ENCODE assay signal across 11 cellular contexts in genomic region chr18:50310080-50310479, GRCh38. TPM values are rescaled to one million over a fixed set of nuclear protein-coding genes. Genes with fewer than 3 reads are reported as not detected.
A peak's percentile ranks its signal among the peaks of the same experiment; 100 is the strongest.
DNase-seq lines count a peak whose midpoint lies in the region; ATAC-seq, FAIRE-seq and TF ChIP-seq lines count a peak whose summit lies in the region.
"Had no signal": no experiment of that assay in that cellular context is flagged by ENCODE, and none has a peak within 500 bp of the region (broad histone marks: within the 10 kb centered on the region; RNA-seq: fewer than 3 reads in every experiment).

No MANE protein-coding gene starts in this region.

- POLR2A ChIA-PET in K562 (lab: Yijun Ruan, JAX): no interaction called here

- FAIRE-seq in GM18507 (lab: Jason Lieb, UNC) (peak; percentile 21), K562 (lab: Jason Lieb, UNC) (no peak)
- FAIRE-seq: A549 had no signal

- 0 out of 22 replicates have a peak overlapping the region, but pooled peaks of 2 of the 11 experiments have one; percentile 2 to 5 for H3K4me2 ChIP-seq in BLaER1 treated with 17β-estradiol and CSF1 and Interleukin-3, amounts not matched to agents 10 nM and 100 nM
- H3K4me2 ChIP-seq in OCI-LY1 (ENCODE audit: low read length): peak overlapping the region; percentile 38; the same call in 1 of the 2 replicates
- peak overlapping the region; percentile 32; the same call in 1 of the 2 replicates for H3K4me2 ChIP-seq in K562 (ENCODE audit: insufficient read depth, low read length)
- H3K4me2 ChIP-seq: A549, GM23338 had no signal

- H3K9me1 ChIP-seq in K562 (ENCODE audit: control insufficient read depth, insufficient read depth, low read length): no peaks in the 10 kb centered on the region

- H3K36me3 ChIP-seq in BLaER1 treated with 17β-estradiol and CSF1 and Interleukin-3, amounts not matched to agents 10 nM and 100 nM: no peaks in the 10 kb centered on the region
- H3K36me3 ChIP-seq in OCI-LY1 (ENCODE audit: insufficient read depth, low read length) (no peaks in the 10 kb centered on the region), K562 (ENCODE audit: control insufficient read depth, insufficient read depth, low read length) (no peaks in the 10 kb centered on the region)

- H4K20me1 ChIP-seq in BLaER1 treated with 17β-estradiol and CSF1 and Interleukin-3, amounts not matched to agents 10 nM and 100 nM: no peaks in the 10 kb centered on the region
- H4K20me1 ChIP-seq in OCI-LY1 (ENCODE audit: insufficient read depth, low read length) (no peaks in the 10 kb centered on the region), K562 (replicated peaks; ENCODE audit: control insufficient read depth, insufficient read depth, low read length) (no peaks in the 10 kb centered on the region)

- CTCF ChIA-PET in K562 (lab: Yijun Ruan, JAX; ENCODE audit: low intra/inter-chr PET ratio): no interaction called here

- no peaks in the 10 kb centered on the region for H3K27me3 ChIP-seq in BLaER1 treated with 17β-estradiol and CSF1 and Interleukin-3, amounts not matched to agents 10 nM and 100 nM
- H3K27me3 ChIP-seq in OCI-LY1 (ENCODE audit: insufficient read depth, low read length) (no peaks in the 10 kb centered on the region), K562 (ENCODE audit: control insufficient read depth in 2 of 2, insufficient read depth in 2 of 2, low read length in 2 of 2) (no peaks in the 10 kb centered on the region)

- no TSS peak for BruUV-seq in K562 (replicated peaks; lab: Mats Ljungman, UMichigan)

- H3K4me3 ChIP-seq in BLaER1 treated with 17β-estradiol and CSF1 and Interleukin-3, amounts not matched to agents 10 nM and 100 nM: no peak overlapping the region
- H3K4me3 ChIP-seq in OCI-LY1 (ENCODE audit: low read depth, low read length, poor library complexity, severe bottlenecking): peak overlapping the region; percentile 49
- H3K4me3 ChIP-seq in K562: 0 out of 2 replicates have a peak overlapping the region, but pooled peaks have one; percentile 5
- H3K4me3 ChIP-seq: A549, GM23338 had no signal

- H3K9me3 ChIP-seq in BLaER1 treated with 17β-estradiol and CSF1 and Interleukin-3, amounts not matched to agents 10 nM and 100 nM (replicated peaks in 1 of 11): peaks cover 5 to 27% (median 24%) of the 10 kb centered on the region in 11 experiments
- H3K9me3 ChIP-seq in OCI-LY1 (ENCODE audit: low read length): peaks cover 3% of the 10 kb centered on the region
- H3K9me3 ChIP-seq in K562 (replicated peaks; ENCODE audit: control insufficient read depth, insufficient read depth, low read depth, low read length): peaks cover 5% of the 10 kb centered on the region; the same call in 1 of the 2 replicates

- H3K79me2 ChIP-seq in OCI-LY1 (ENCODE audit: insufficient read depth, low read length) (no peaks in the 10 kb centered on the region), K562 (ENCODE audit: control insufficient read depth, insufficient read depth, low read length) (no peaks in the 10 kb centered on the region)

- no peaks in the 10 kb centered on the region for H3K9me2 ChIP-seq in OCI-LY1 (ENCODE audit: low read depth, low read length)

- no peak for TF ChIP-seq RAD21 in K562 (CRISPR knock-in tag; conservative IDR thresholded peaks at IDR 0.05 in 1 of 2, IDR thresholded peaks at IDR 0.05 in 1 of 2)

- peak overlapping the region in 6 of 11 experiments; percentile 21 to 85 (median 78); a peak in 8 of 22 replicates for H3K27ac ChIP-seq in BLaER1 treated with 17β-estradiol and CSF1 and Interleukin-3, amounts not matched to agents 10 nM and 100 nM
- no peak overlapping the region for H3K27ac ChIP-seq in OCI-LY1 (ENCODE audit: low read depth, low read length, poor library complexity, severe bottlenecking)
- peak overlapping the region; percentile 41; the same call in 1 of the 3 replicates for H3K27ac ChIP-seq in K562 (ENCODE audit: extremely low read depth, low read depth, low read length)
- H3K27ac ChIP-seq: A549 had no signal

- H3F3A ChIP-seq in OCI-LY1 (ENCODE audit: insufficient read depth, low read length): peaks cover 9% of the 10 kb centered on the region

- no peak for TF ChIP-seq POLR2A in K562 (conservative IDR thresholded peaks at IDR 0.05)

- TF ChIP-seq CTCF in OCI-LY1 (IDR thresholded peaks at IDR 0.05; ENCODE audit: low read length) (no peak), K562 (IDR thresholded peaks at IDR 0.05 in 2 of 3, conservative IDR thresholded peaks at IDR 0.05 in 1 of 3; ENCODE audit: insufficient read depth in 2 of 3, low read depth in 1 of 3, low read length in 3 of 3) (no peak)

- H2AFZ ChIP-seq in OCI-LY1 (ENCODE audit: low read length) (no peak overlapping the region), K562 (ENCODE audit: low read depth, low read length) (peak overlapping the region; percentile 65)
- H2AFZ ChIP-seq: GM23338 had no signal

- H3K9ac ChIP-seq in BLaER1 treated with 17β-estradiol and CSF1 and Interleukin-3, amounts not matched to agents 10 nM and 100 nM: no peak overlapping the region
- 0 out of 2 replicates have a peak overlapping the region, but pooled peaks have one; percentile 16 for H3K9ac ChIP-seq in OCI-LY1 (ENCODE audit: low read length)
- no peak overlapping the region for H3K9ac ChIP-seq in K562 (ENCODE audit: insufficient read depth in 1 of 2, low read depth in 2 of 2, low read length in 2 of 2)

- H3K4me1 ChIP-seq in BLaER1 treated with 17β-estradiol and CSF1 and Interleukin-3, amounts not matched to agents 10 nM and 100 nM: peaks cover 54 to 78% (median 65%) of the 10 kb centered on the region in 10 experiments
- H3K4me1 ChIP-seq in OCI-LY1 (ENCODE audit: insufficient read depth, low read length, severe bottlenecking) (peaks cover 61% of the 10 kb centered on the region), K562 (replicated peaks in 1 of 2; ENCODE audit: control insufficient read depth in 2 of 2, insufficient read depth in 2 of 2, low read length in 2 of 2) (peaks cover 0 to 26% of the 10 kb centered on the region in 2 experiments; a peak in 3 of 5 replicates)

- DNase-seq in GM18507 (ENCODE audit: extremely low spot score, insufficient read length, low read depth) (no peak), K562 (ENCODE audit: extremely low read depth in 1 of 4, low spot score in 3 of 4) (no peak), T-helper 1 cell (no peak), KG1 (lab: John Stamatoyannopoulos, UW) (no peak)
- DNase-seq: DMS53, H7 had no signal

- WGBS in K562 (ENCODE audit: insufficient coverage, low coverage, missing lambda C conversion rate): 42% methylated on average over 10 of the region's 10 CpGs

- in situ Hi-C loops in K562 (cut with MboI): no loop called here

- intact Hi-C loops in K562 (cut with micrococcal nuclease): no loop called here

- no peak for TF ChIP-seq EP300 in K562 (IDR thresholded peaks at IDR 0.05; ENCODE audit: low read length)

- ATAC-seq in K562: no peak
- no peak for ATAC-seq in HG03097 (IDR thresholded peaks at IDR 0.05; ENCODE audit: low FRiP score, unreplicated experiment)
- ATAC-seq: A549, GM23338 had no signal

RNA-seq across cellular contexts. Expression of gene CXXC1, which starts 22.6 kb away (rescaled TPM):
- 157 and 311 TPM in 2 replicates for total RNA-seq in K562 (2011; cell fraction: chromatin; rRNA removed; ENCODE audit: low replicate concordance)
- 176 and 189 TPM in 2 replicates for total RNA-seq in K562 (2011; cell fraction: nucleolus; rRNA removed)
- 138 and 156 TPM in 2 replicates for total RNA-seq in K562 (2011; cell fraction: nucleoplasm; rRNA removed)
- total RNA-seq in K562 (2014; rRNA removed): 43.3 and 46.4 TPM in 2 replicates
- total RNA-seq in K562 (2014; rRNA removed; fragmentation: Illumina TruSeq; extraction: Trizol): 23.1 and 26.3 TPM in 2 replicates
- total RNA-seq in K562 (2015; rRNA removed; fragmentation: Illumina TruSeq; extraction: Trizol): 34.1 and 36.4 TPM in 2 replicates
- 59.1 and 81.0 TPM in 2 replicates for total RNA-seq in K562 (2021)
- 31.2 and 52.9 TPM in 2 replicates for polyA plus RNA-seq in K562 (2011; rRNA removed)
- polyA plus RNA-seq in K562 (2011; cell fraction: cytosol; rRNA removed): 63.8 and 103 TPM in 2 replicates
- 461 and 501 TPM in 2 replicates for polyA plus RNA-seq in K562 (2011; cell fraction: nucleus; rRNA removed)
- 69.9 and 70.3 TPM in 2 replicates for polyA plus RNA-seq in K562 (2012)
- 40.3 and 51.2 TPM in 2 replicates for polyA plus RNA-seq in K562 (2014; fragmentation: Illumina TruSeq; extraction: Trizol)
- 1 to 10 TPM; 3.4 to 7.4 TPM for polyA plus RNA-seq in K562 (2014; fragmentation: Nextera tagmentation; extraction: Ambion mirVana)
- polyA plus RNA-seq in K562 (2014; rRNA removed): 59.1 and 84.5 TPM in 2 replicates
- 17.5 and 20.7 TPM in 2 replicates for polyA minus RNA-seq in K562 (2011; rRNA and poly(A)+ RNA removed)
- 17.8 and 22.5 TPM in 2 replicates for polyA minus RNA-seq in K562 (2011; cell fraction: cytosol; rRNA and poly(A)+ RNA removed)
- polyA minus RNA-seq in K562 (2011; cell fraction: nucleus; rRNA and poly(A)+ RNA removed): 37.6 and 42.1 TPM in 2 replicates

RNA-seq across cellular contexts. Expression of gene MBD1, which starts 28.8 kb away (rescaled TPM):
- total RNA-seq in K562 (2011; cell fraction: chromatin; rRNA removed; ENCODE audit: low replicate concordance): 124 and 196 TPM in 2 replicates
- 127 and 147 TPM in 2 replicates for total RNA-seq in K562 (2011; cell fraction: nucleolus; rRNA removed)
- 103 and 106 TPM in 2 replicates for total RNA-seq in K562 (2011; cell fraction: nucleoplasm; rRNA removed)
- total RNA-seq in K562 (2014; rRNA removed) (44.5 and 46.7 TPM in 2 replicates), K562 (2014; rRNA removed; fragmentation: Illumina TruSeq; extraction: Trizol) (14.8 and 16.4 TPM in 2 replicates), K562 (2015; rRNA removed; fragmentation: Illumina TruSeq; extraction: Trizol) (31.7 and 32.8 TPM in 2 replicates), K562 (2021) (59.7 and 60.9 TPM in 2 replicates)
- polyA plus RNA-seq in K562 (2011; rRNA removed) (32.3 and 38.1 TPM in 2 replicates), K562 (2014; fragmentation: Illumina TruSeq; extraction: Trizol) (26.1 and 37.4 TPM in 2 replicates), K562 (2014; fragmentation: Nextera tagmentation; extraction: Ambion mirVana) (1 to 10 TPM; 3.0 to 3.6 TPM), K562 (2014; rRNA removed) (47.2 and 49.3 TPM in 2 replicates)
- 28.5 and 44.3 TPM in 2 replicates for polyA plus RNA-seq in K562 (2011; cell fraction: cytosol; rRNA removed)
- polyA plus RNA-seq in K562 (2011; cell fraction: nucleus; rRNA removed): 169 and 222 TPM in 2 replicates
- polyA plus RNA-seq in K562 (2012): 32.7 and 37.7 TPM in 2 replicates
- 23.8 and 26.4 TPM in 2 replicates for polyA minus RNA-seq in K562 (2011; rRNA and poly(A)+ RNA removed)
- polyA minus RNA-seq in K562 (2011; cell fraction: cytosol; rRNA and poly(A)+ RNA removed): 18.7 and 25.3 TPM in 2 replicates
- polyA minus RNA-seq in K562 (2011; cell fraction: nucleus; rRNA and poly(A)+ RNA removed): 76.1 and 92.1 TPM in 2 replicates

RNA-seq across cellular contexts. Expression of gene CFAP53, which starts 43.8 kb away (rescaled TPM):
- total RNA-seq in K562 (2011; cell fraction: chromatin; rRNA removed; ENCODE audit: low replicate concordance): 4.0 and 14.5 TPM in 2 replicates
- total RNA-seq in K562 (2011; cell fraction: nucleolus; rRNA removed): 1.5 and 2.2 TPM in 2 replicates
- 2.4 and 3.8 TPM in 2 replicates for total RNA-seq in K562 (2011; cell fraction: nucleoplasm; rRNA removed)
- total RNA-seq in K562 (2014; rRNA removed) (0.50 and 0.94 TPM in 2 replicates), K562 (2014; rRNA removed; fragmentation: Illumina TruSeq; extraction: Trizol) (1.1 and 1.2 TPM in 2 replicates), K562 (2015; rRNA removed; fragmentation: Illumina TruSeq; extraction: Trizol) (1.2 and 1.6 TPM in 2 replicates), K562 (2021) (0.60 and 0.87 TPM in 2 replicates)
- polyA plus RNA-seq in K562 (2011; rRNA removed) (1.4 and 2.2 TPM in 2 replicates), K562 (2014; fragmentation: Illumina TruSeq; extraction: Trizol) (1.1 and 1.6 TPM in 2 replicates), K562 (2014; fragmentation: Nextera tagmentation; extraction: Ambion mirVana) (under 1 TPM; 0.21 to 0.23 TPM), K562 (2014; rRNA removed) (1.9 TPM in 2 replicates)
- 0.09 and 0.63 TPM in 2 replicates for polyA plus RNA-seq in K562 (2011; cell fraction: cytosol; rRNA removed)
- 4.1 and 5.0 TPM in 2 replicates for polyA plus RNA-seq in K562 (2011; cell fraction: nucleus; rRNA removed)
- 1.2 and 2.6 TPM in 2 replicates for polyA plus RNA-seq in K562 (2012)
- polyA minus RNA-seq in K562 (2011; rRNA and poly(A)+ RNA removed): 1.3 and 1.9 TPM in 2 replicates
- not detected in 2 replicates for polyA minus RNA-seq in K562 (2011; cell fraction: cytosol; rRNA and poly(A)+ RNA removed)
- polyA minus RNA-seq in K562 (2011; cell fraction: nucleus; rRNA and poly(A)+ RNA removed): 1.2 and 1.3 TPM in 2 replicates
- total RNA-seq: GM23338, H7 had no signal

Comparison
In these comparisons a context has a peak if more than half of its experiments do, and no peak if none do; other contexts are left out.
1. H3K4me3 ChIP-seq: peak in OCI-LY1 (single experiment) and K562 (single experiment); none in BLaER1 treated with 17β-estradiol and CSF1 and Interleukin-3, amounts not matched to agents 10 nM and 100 nM (0 of 10).